In the genomic region with DNA sequence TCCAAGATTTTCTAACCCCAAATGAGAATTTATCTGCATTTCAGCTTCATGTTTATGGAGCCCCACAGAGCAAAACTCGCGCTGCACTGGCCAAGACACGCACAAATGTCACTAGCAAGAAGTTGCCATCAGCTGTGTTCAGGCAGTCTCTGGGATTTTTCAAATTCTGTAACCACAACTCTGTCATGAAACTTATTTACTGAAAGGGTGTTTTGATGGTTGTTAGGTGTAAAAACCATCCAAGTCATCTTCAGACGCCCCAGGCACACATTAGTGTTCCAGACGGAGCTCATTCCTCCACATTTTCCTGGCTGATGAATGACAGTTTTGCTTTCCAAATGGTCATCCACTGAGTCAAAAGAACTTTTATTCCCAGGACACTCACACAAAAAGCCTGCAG, we compare ENCODE assay signal across 30 cellular contexts.
DNase-seq lines count a peak whose midpoint lies in the region; ATAC-seq lines count a peak whose summit lies in the region.
"Had no signal": no experiment of that assay in that cellular context is flagged by ENCODE, and none has a peak within 500 bp of the region (broad histone marks: within the 10 kb centered on the region; RNA-seq: fewer than 3 reads in every experiment).

No MANE protein-coding gene starts in this region.

- H2BK12ac ChIP-seq in mesenchymal stem cell (ENCODE audit: low read length in 2 of 2): no peak overlapping the region

- no peak overlapping the region for H3K23ac ChIP-seq in mesenchymal stem cell (ENCODE audit: low read length in 2 of 2)

- no peaks in the 10 kb centered on the region for H3K9me3 Mint-ChIP-seq in activated naive CD4-positive, alpha-beta T cell treated with anti-CD3 and anti-CD28 coated beads, Interleukin-2, amount 10 ng/mL, durations not matched to agents 7 days and 5 days
- no peaks in the 10 kb centered on the region for H3K9me3 Mint-ChIP-seq in activated naive CD4-positive, alpha-beta T cell treated with anti-CD3 and anti-CD28 coated beads, Interleukin-2, amount 50 U/mL, for 72 hours
- H3K9me3 Mint-ChIP-seq: CD8-positive, alpha-beta memory T cell; H9; T-helper 2 cell treated with Interferon-gamma antibody and Interleukin-4, amounts not matched to agents 5 μg/mL and 100 μg/mL, for 36 hours had no signal

- no peak overlapping the region for H3K4me3 Mint-ChIP-seq in activated naive CD4-positive, alpha-beta T cell treated with anti-CD3 and anti-CD28 coated beads, Interleukin-2, amount 10 ng/mL, durations not matched to agents 7 days and 5 days
- H3K4me3 Mint-ChIP-seq: B cell; CD8-positive, alpha-beta memory T cell; H9; T-helper 2 cell treated with Interferon-gamma antibody and Interleukin-4, amounts not matched to agents 5 μg/mL and 100 μg/mL, for 36 hours had no signal

- H4K91ac ChIP-seq in mesenchymal stem cell (ENCODE audit: low read length): no peak overlapping the region

- H2BK15ac ChIP-seq in mesenchymal stem cell (ENCODE audit: low read depth, poor library complexity, severe bottlenecking): no peak overlapping the region

- no peak overlapping the region for H2BK5ac ChIP-seq in mesenchymal stem cell (ENCODE audit: low read depth, low read length, poor library complexity, severe bottlenecking)

- peaks cover 6% of the 10 kb centered on the region for H3K4me1 ChIP-seq in mesenchymal stem cell (ENCODE audit: control insufficient read depth, insufficient read depth, low read depth, low read length)
- peaks cover 19% of the 10 kb centered on the region for H3K4me1 ChIP-seq in stomach smooth muscle (ENCODE audit: control insufficient read depth, insufficient read depth, low read length)
- H3K4me1 ChIP-seq: breast epithelium, colonic mucosa had no signal

- no peak overlapping the region for H3K4me2 ChIP-seq in mesenchymal stem cell (ENCODE audit: low read length, poor library complexity, severe bottlenecking)

- WGBS in mesenchymal stem cell: 89% methylated on average over 5 of the region's 5 CpGs

- CTCF ChIA-PET in activated naive CD4-positive, alpha-beta T cell treated with anti-CD3 and anti-CD28 coated beads, Interleukin-2, amount 10 ng/mL, durations not matched to agents 7 days and 5 days (lab: Charles Lee): no interaction called here

- no peaks in the 10 kb centered on the region for H3K27me3 ChIP-seq in mesenchymal stem cell (ENCODE audit: control insufficient read depth in 1 of 2, insufficient read depth in 1 of 2, low read length in 2 of 2)
- H3K27me3 ChIP-seq in stomach smooth muscle (ENCODE audit: control insufficient read depth in 1 of 2, insufficient read depth in 2 of 2, low read length in 2 of 2): no peaks in the 10 kb centered on the region
- H3K27me3 ChIP-seq: breast epithelium, colonic mucosa, suprapubic skin had no signal

- H4K8ac ChIP-seq in mesenchymal stem cell (ENCODE audit: low read length): no peak overlapping the region

- DNase-seq in activated naive CD4-positive, alpha-beta T cell treated with anti-CD3 and anti-CD28 coated beads, Interleukin-2, amount 10 ng/mL, durations not matched to agents 7 days and 5 days: no peak
- DNase-seq in activated naive CD4-positive, alpha-beta T cell treated with anti-CD3 and anti-CD28 coated beads, Interleukin-2, amount 50 U/mL, for 72 hours (ENCODE audit: low spot score in 2 of 2): no peak
- DNase-seq in astrocyte of the hippocampus (ENCODE audit: low read depth, low spot score): peak; percentile 73
- no peak for DNase-seq in mesenchymal stem cell
- DNase-seq in NCI-H1436 treated with DMSO at 0.1 percent for 48 hours (lab: John Stamatoyannopoulos, UW): no peak
- DNase-seq: activated effector memory CD4-positive, alpha-beta T cell treated with anti-CD3 and anti-CD28 coated beads, Interleukin-2, amount 50 U/mL, for 16 hours; activated T-cell treated with anti-CD3 and anti-CD28 coated beads for 4 hours; CD8-positive, alpha-beta memory T cell; colonic mucosa; DMS153; effector memory CD4-positive, alpha-beta T cell; H9; hippocampal formation; mesendoderm; NCI-H1092 treated with DMSO at 0.1 percent for 48 hours; NCI-H187 treated with DMSO at 0.1 percent for 48 hours; NCI-H524 treated with DMSO at 0.1 percent for 48 hours; nucleus accumbens; PC-3; stimulated activated CD4-positive, alpha-beta T cell treated with anti-CD3 and anti-CD28 coated beads, Interleukin-2, amount 100 ng/mL, for 48 hours had no signal

- H3K27me3 Mint-ChIP-seq in activated naive CD4-positive, alpha-beta T cell treated with anti-CD3 and anti-CD28 coated beads, Interleukin-2, amount 10 ng/mL, durations not matched to agents 7 days and 5 days: no peaks in the 10 kb centered on the region
- H3K27me3 Mint-ChIP-seq: B cell; CD8-positive, alpha-beta memory T cell had no signal

- H3K9me3 ChIP-seq in mesenchymal stem cell (ENCODE audit: control insufficient read depth, low read length) (no peaks in the 10 kb centered on the region), stomach smooth muscle (ENCODE audit: control insufficient read depth in 2 of 2, low read length in 2 of 2) (no peaks in the 10 kb centered on the region)
- H3K9me3 ChIP-seq: breast epithelium, colonic mucosa, suprapubic skin had no signal

- no peak overlapping the region for H2BK120ac ChIP-seq in mesenchymal stem cell (ENCODE audit: low read depth, low read length)

- H3K14ac ChIP-seq in mesenchymal stem cell (ENCODE audit: low read length in 2 of 2): no peak overlapping the region

- H3K27ac Mint-ChIP-seq in activated naive CD4-positive, alpha-beta T cell treated with anti-CD3 and anti-CD28 coated beads, Interleukin-2, amount 10 ng/mL, durations not matched to agents 7 days and 5 days: peak overlapping the region; percentile 14
- no peak overlapping the region for H3K27ac Mint-ChIP-seq in activated naive CD4-positive, alpha-beta T cell treated with anti-CD3 and anti-CD28 coated beads, Interleukin-2, amount 50 U/mL, for 72 hours
- H3K27ac Mint-ChIP-seq: B cell; T-helper 2 cell treated with Interferon-gamma antibody and Interleukin-4, amounts not matched to agents 5 μg/mL and 100 μg/mL, for 36 hours had no signal

- H3K4me3 ChIP-seq in mesenchymal stem cell (ENCODE audit: insufficient read depth in 1 of 2, low read depth in 1 of 2, low read length in 2 of 2) (no peak overlapping the region), stomach smooth muscle (ENCODE audit: low read length in 2 of 2) (no peak overlapping the region)
- H3K4me3 ChIP-seq: breast epithelium, colonic mucosa, suprapubic skin had no signal

- peaks cover 47% of the 10 kb centered on the region for H3K79me1 ChIP-seq in mesenchymal stem cell (replicated peaks; ENCODE audit: low read length, poor library complexity, severe bottlenecking)

- H2AK5ac ChIP-seq in mesenchymal stem cell (ENCODE audit: low read length, severe bottlenecking): no peak overlapping the region

- peak overlapping the region; percentile 43 for H3K9ac ChIP-seq in mesenchymal stem cell (ENCODE audit: low read length)
- no peak overlapping the region for H3K9ac ChIP-seq in stomach smooth muscle (ENCODE audit: low read length in 2 of 2)

- no peak overlapping the region for H3K4ac ChIP-seq in mesenchymal stem cell (ENCODE audit: low read depth in 1 of 2, low read length in 2 of 2)

- peaks cover 52 to 73% of the 10 kb centered on the region in 2 experiments for H3K36me3 ChIP-seq in mesenchymal stem cell (ENCODE audit: control insufficient read depth in 1 of 2, insufficient read depth in 2 of 2, low read depth in 1 of 2, low read length in 2 of 2)
- H3K36me3 ChIP-seq in stomach smooth muscle (ENCODE audit: control insufficient read depth in 2 of 2, insufficient read depth in 2 of 2, low read length in 2 of 2): peaks cover 15 to 20% of the 10 kb centered on the region in 2 donors

- H3K18ac ChIP-seq in mesenchymal stem cell (ENCODE audit: low read depth in 1 of 2, low read length in 2 of 2): no peak overlapping the region

- no peak overlapping the region for H3K27ac ChIP-seq in mesenchymal stem cell (ENCODE audit: low read length, poor library complexity, severe bottlenecking)
- peak overlapping the region; percentile 69 for H3K27ac ChIP-seq in stomach smooth muscle (ENCODE audit: low read length)
- H3K27ac ChIP-seq: colonic mucosa had no signal

- no peak for ATAC-seq in activated naive CD4-positive, alpha-beta T cell treated with anti-CD3 and anti-CD28 coated beads, Interleukin-2, amount 50 U/mL, for 72 hours
- ATAC-seq in GM18861 (IDR thresholded peaks at IDR 0.05; ENCODE audit: unreplicated experiment): no peak
- ATAC-seq in HG03378 (IDR thresholded peaks at IDR 0.05; ENCODE audit: unreplicated experiment): no peak
- ATAC-seq: esophagus mucosa, left lobe of liver, PC-3, Right ventricle myocardium inferior had no signal

- H3K4me1 Mint-ChIP-seq in activated naive CD4-positive, alpha-beta T cell treated with anti-CD3 and anti-CD28 coated beads, Interleukin-2, amount 10 ng/mL, durations not matched to agents 7 days and 5 days: no peaks in the 10 kb centered on the region
- H3K4me1 Mint-ChIP-seq: B cell had no signal

- H3K36me3 Mint-ChIP-seq in activated naive CD4-positive, alpha-beta T cell treated with anti-CD3 and anti-CD28 coated beads, Interleukin-2, amount 10 ng/mL, durations not matched to agents 7 days and 5 days: peaks cover 41% of the 10 kb centered on the region
- H3K36me3 Mint-ChIP-seq in activated naive CD4-positive, alpha-beta T cell treated with anti-CD3 and anti-CD28 coated beads, Interleukin-2, amount 50 U/mL, for 72 hours: peaks cover 16 to 20% of the 10 kb centered on the region in 2 donors

- H2AFZ ChIP-seq in mesenchymal stem cell (ENCODE audit: low read depth, low read length): no peak overlapping the region
